In the genomic region with DNA sequence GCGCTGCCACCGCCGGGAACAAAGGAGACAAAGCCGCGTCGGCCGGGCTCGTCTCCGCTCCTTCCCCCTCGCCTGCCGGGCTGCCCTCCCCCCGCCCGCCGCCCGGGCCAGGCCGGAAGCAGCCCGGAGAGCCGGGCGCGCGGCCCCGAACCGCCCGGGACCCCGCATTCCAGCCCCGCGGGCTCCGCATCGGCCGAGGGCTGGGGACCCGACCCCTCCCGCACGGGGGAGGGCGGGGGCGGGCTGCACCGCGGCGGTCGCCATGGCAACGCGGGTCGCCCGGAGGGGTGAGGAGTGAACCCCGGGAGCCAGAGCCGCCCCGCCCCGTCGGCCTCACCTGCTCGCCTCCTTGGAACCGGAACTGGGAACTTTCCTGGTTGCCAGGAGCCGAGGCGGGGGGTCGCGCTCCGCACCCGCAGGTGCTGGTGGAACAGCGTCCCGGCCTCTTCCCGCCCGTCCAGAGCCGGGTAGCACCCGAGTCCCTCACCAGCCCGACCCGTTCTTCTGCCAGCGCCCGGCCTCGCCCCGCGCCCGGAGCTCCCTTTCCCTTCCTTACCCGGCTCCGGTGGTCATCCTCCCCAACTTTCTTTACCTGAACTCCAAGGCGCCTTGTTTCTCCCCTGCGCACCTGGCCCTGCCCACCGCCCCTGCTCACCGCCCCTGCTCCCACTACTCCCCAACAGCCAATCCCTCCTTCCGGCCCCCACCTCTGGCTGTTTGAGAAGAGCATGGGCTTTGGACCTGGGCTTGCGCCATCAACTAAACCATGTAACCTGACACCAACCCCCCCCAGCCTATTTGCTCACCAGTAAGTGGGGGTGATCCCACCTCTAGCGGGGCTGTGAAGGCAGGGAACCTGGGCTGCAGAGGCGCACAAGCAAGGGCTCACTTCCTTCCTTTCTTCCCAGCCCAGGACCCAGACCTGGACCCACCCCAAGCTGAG, we compare ENCODE assay signal across 8 cellular contexts. TPM values are rescaled to one million over a fixed set of nuclear protein-coding genes. Genes with fewer than 3 reads are reported as not detected.
DNase-seq lines count a peak whose midpoint lies in the region; ATAC-seq and TF ChIP-seq lines count a peak whose summit lies in the region.

A gene with protein sequence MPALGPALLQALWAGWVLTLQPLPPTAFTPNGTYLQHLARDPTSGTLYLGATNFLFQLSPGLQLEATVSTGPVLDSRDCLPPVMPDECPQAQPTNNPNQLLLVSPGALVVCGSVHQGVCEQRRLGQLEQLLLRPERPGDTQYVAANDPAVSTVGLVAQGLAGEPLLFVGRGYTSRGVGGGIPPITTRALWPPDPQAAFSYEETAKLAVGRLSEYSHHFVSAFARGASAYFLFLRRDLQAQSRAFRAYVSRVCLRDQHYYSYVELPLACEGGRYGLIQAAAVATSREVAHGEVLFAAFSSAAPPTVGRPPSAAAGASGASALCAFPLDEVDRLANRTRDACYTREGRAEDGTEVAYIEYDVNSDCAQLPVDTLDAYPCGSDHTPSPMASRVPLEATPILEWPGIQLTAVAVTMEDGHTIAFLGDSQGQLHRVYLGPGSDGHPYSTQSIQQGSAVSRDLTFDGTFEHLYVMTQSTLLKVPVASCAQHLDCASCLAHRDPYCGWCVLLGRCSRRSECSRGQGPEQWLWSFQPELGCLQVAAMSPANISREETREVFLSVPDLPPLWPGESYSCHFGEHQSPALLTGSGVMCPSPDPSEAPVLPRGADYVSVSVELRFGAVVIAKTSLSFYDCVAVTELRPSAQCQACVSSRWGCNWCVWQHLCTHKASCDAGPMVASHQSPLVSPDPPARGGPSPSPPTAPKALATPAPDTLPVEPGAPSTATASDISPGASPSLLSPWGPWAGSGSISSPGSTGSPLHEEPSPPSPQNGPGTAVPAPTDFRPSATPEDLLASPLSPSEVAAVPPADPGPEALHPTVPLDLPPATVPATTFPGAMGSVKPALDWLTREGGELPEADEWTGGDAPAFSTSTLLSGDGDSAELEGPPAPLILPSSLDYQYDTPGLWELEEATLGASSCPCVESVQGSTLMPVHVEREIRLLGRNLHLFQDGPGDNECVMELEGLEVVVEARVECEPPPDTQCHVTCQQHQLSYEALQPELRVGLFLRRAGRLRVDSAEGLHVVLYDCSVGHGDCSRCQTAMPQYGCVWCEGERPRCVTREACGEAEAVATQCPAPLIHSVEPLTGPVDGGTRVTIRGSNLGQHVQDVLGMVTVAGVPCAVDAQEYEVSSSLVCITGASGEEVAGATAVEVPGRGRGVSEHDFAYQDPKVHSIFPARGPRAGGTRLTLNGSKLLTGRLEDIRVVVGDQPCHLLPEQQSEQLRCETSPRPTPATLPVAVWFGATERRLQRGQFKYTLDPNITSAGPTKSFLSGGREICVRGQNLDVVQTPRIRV (N-terminal part only) (minus strand): TSS at position 671 of the 943 bp plus-strand sequence. CDS start 5,475 bp downstream, outside the sequence.

- H3K4me1 ChIP-seq in ES-I3 (ENCODE audit: insufficient read depth, low read length) (peaks cover 27% of the 10 kb centered on the region), tibial nerve (peaks cover 0 to 87% (median 42%) of the 10 kb centered on the region in 4 donors)

- H3K4me3 Mint-ChIP-seq in IgD-negative memory B cell, result peak within 1 kb of the TSS; percentile 49 to 91 (median 85)
- H3K4me3 Mint-ChIP-seq in activated naive CD8-positive, alpha-beta T cell treated with anti-CD3 and anti-CD28 coated beads, Interleukin-2, amount 50 U/mL, for 24 hours, result peak within 1 kb of the TSS; percentile 73

- H3K4me3 ChIP-seq in SK-N-MC, result peak within 1 kb of the TSS; percentile 74
- peak within 1 kb of the TSS; percentile 74 to 87 (median 80) for H3K4me3 ChIP-seq in tibial nerve

- H3K9ac ChIP-seq in ES-I3 (ENCODE audit: low read depth, low read length) (peak within 1 kb of the TSS; percentile 86), SK-N-MC (ENCODE audit: insufficient read length) (peak within 1 kb of the TSS; percentile 69)

- DNase-seq in SK-N-MC (ENCODE audit: low read depth, low spot score) (no peak), Right ventricle myocardium superior (peak; percentile 67), omental fat pad (ENCODE audit: low spot score) (peak; percentile 73), tibial nerve (ENCODE audit: low spot score in 2 of 2) (peak; percentile 61 to 82)
- peak; percentile 63 for DNase-seq in activated naive CD8-positive, alpha-beta T cell treated with anti-CD3 and anti-CD28 coated beads, Interleukin-2, amount 50 U/mL, for 24 hours

- no peaks in the 10 kb centered on the region for H3K27me3 ChIP-seq in tibial nerve

- ATAC-seq in activated naive CD8-positive, alpha-beta T cell treated with anti-CD3 and anti-CD28 coated beads, Interleukin-2, amount 50 U/mL, for 24 hours, result peak; percentile 25
- ATAC-seq in Right ventricle myocardium superior (ENCODE audit: poor library complexity) (peak; percentile 25), omental fat pad (ENCODE audit: low FRiP score) (peak; percentile 62), HG02678 (IDR thresholded peaks at IDR 0.05; ENCODE audit: unreplicated experiment) (no peak)

- no peaks in the 10 kb centered on the region for H3K9me3 ChIP-seq in ES-I3 (ENCODE audit: control insufficient read depth, insufficient read depth, low read length)
- H3K9me3 ChIP-seq in SK-N-MC (ENCODE audit: low read depth, low read length), result no peaks in the 10 kb centered on the region
- H3K9me3 ChIP-seq in tibial nerve, result no peaks in the 10 kb centered on the region

- no peak for TF ChIP-seq EP300 in tibial nerve (IDR thresholded peaks at IDR 0.05)

- H3K4me1 Mint-ChIP-seq in IgD-negative memory B cell, result peaks cover 2 to 3% (median 3%) of the 10 kb centered on the region in 3 donors
- peaks cover 7% of the 10 kb centered on the region for H3K4me1 Mint-ChIP-seq in activated naive CD8-positive, alpha-beta T cell treated with anti-CD3 and anti-CD28 coated beads, Interleukin-2, amount 50 U/mL, for 24 hours

- H3K36me3 ChIP-seq in ES-I3 (ENCODE audit: insufficient read depth, low read length) (peaks cover 18% of the 10 kb centered on the region), SK-N-MC (ENCODE audit: insufficient read depth, low read length) (no peaks in the 10 kb centered on the region; the same call in 1 of the 2 replicates), tibial nerve (peaks cover 0 to 17% (median 4%) of the 10 kb centered on the region in 3 donors)

- H3K27ac Mint-ChIP-seq in IgD-negative memory B cell, result peak within 1 kb of the TSS in 1 of 3 donors; percentile 74
- H3K27ac Mint-ChIP-seq in activated naive CD8-positive, alpha-beta T cell treated with anti-CD3 and anti-CD28 coated beads, Interleukin-2, amount 50 U/mL, for 24 hours, result peak within 1 kb of the TSS; percentile 67

- intact Hi-C loops in Right ventricle myocardium superior (cut with DNase I), result no loop called here

- peak in 1 of 2 donors; percentile 41 for TF ChIP-seq POLR2A in tibial nerve (IDR thresholded peaks at IDR 0.05)

- no peaks in the 10 kb centered on the region for H3K9me3 Mint-ChIP-seq in IgD-negative memory B cell
- H3K9me3 Mint-ChIP-seq in activated naive CD8-positive, alpha-beta T cell treated with anti-CD3 and anti-CD28 coated beads, Interleukin-2, amount 50 U/mL, for 24 hours, result no peaks in the 10 kb centered on the region

- peaks cover 15% of the 10 kb centered on the region for H3K27me3 Mint-ChIP-seq in IgD-negative memory B cell
- H3K27me3 Mint-ChIP-seq in activated naive CD8-positive, alpha-beta T cell treated with anti-CD3 and anti-CD28 coated beads, Interleukin-2, amount 50 U/mL, for 24 hours, result no peaks in the 10 kb centered on the region

- H3K27ac ChIP-seq in SK-N-MC (no peak within 1 kb of the TSS), tibial nerve (peak within 1 kb of the TSS; percentile 95 to 98 (median 96))

- WGBS in tibial nerve, 2 donors, result 1 to 4% methylated on average over 24 to 31 of the region's 80 CpGs

- peaks cover 2% of the 10 kb centered on the region for H3K36me3 Mint-ChIP-seq in IgD-negative memory B cell
- peaks cover 4% of the 10 kb centered on the region for H3K36me3 Mint-ChIP-seq in activated naive CD8-positive, alpha-beta T cell treated with anti-CD3 and anti-CD28 coated beads, Interleukin-2, amount 50 U/mL, for 24 hours (ENCODE audit: low read depth)

- no peak for TF ChIP-seq CTCF in omental fat pad (IDR thresholded peaks at IDR 0.05)
- TF ChIP-seq CTCF in tibial nerve (IDR thresholded peaks at IDR 0.05), result peak in 2 of 5 experiments; percentile 19 to 25

RNA-seq across cellular contexts. Expression of the gene that starts here (rescaled TPM):
- polyA plus RNA-seq in IgD-negative memory B cell, result not detected
- total RNA-seq in Right ventricle myocardium superior (51.3 TPM), omental fat pad (10 to 100 TPM; 66.7 to 91.3 (median 77.1) TPM), tibial nerve (100 to 1,000 TPM; 216 to 379 (median 339) TPM)
